In the genomic region with DNA sequence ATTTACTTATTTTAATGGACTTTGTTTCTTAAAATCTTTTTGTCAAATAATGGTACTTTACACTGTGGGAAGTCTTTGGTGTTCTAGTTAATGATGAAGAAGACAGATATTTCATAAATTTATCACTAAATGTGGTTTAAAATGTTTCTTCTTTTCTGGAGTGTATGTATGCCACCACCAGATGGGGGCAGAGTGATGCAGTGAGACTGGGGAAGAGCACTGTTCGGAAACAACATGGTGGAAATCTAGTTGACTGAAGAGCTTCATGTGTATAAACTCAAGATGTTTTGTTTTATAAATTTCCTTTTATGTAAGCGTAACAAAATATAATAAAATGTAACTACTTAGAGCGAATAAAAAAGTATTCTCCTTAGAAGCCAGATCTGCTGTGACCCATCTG, we compare ENCODE assay signal across 8 cellular contexts.
A peak's percentile ranks its signal among the peaks of the same experiment; 100 is the strongest.
DNase-seq lines count a peak whose midpoint lies in the region; ATAC-seq and TF ChIP-seq lines count a peak whose summit lies in the region.

No MANE protein-coding gene starts in this region.

- TF ChIP-seq CTCF in GM12873 (IDR thresholded peaks at IDR 0.05; ENCODE audit: insufficient read depth, low read depth, low read length, missing control alignments): peak; percentile 25
- TF ChIP-seq CTCF in epithelial cell of proximal tubule (conservative IDR thresholded peaks at IDR 0.05; ENCODE audit: low read depth, low read length): peak; percentile 76
- TF ChIP-seq CTCF in thyroid gland (IDR thresholded peaks at IDR 0.05): no peak
- TF ChIP-seq CTCF in CD4-positive, alpha-beta T cell (IDR thresholded peaks at IDR 0.05): no peak

- no peak for TF ChIP-seq POLR2A in thyroid gland (IDR thresholded peaks at IDR 0.05)

- no peaks in the 10 kb centered on the region for H3K27me3 Mint-ChIP-seq in CD4-positive, alpha-beta T cell

- WGBS in thyroid gland, 2 donors: 95 to 96% methylated on average over 3 of the region's 3 CpGs

- DNase-seq in A172 (ENCODE audit: low spot score) (peak; percentile 45), NCI-H82 (lab: John Stamatoyannopoulos, UW) (peak; percentile 40), epithelial cell of proximal tubule (ENCODE audit: low read depth) (no peak), thyroid gland (no peak), substantia nigra (lab: John Stamatoyannopoulos, UW) (no peak)
- no peak for DNase-seq in stimulated activated naive CD4-positive, alpha-beta T cell (lab: John Stamatoyannopoulos, UW)
- no peak for DNase-seq in CD4-positive, alpha-beta T cell

- H3K27ac Mint-ChIP-seq in CD4-positive, alpha-beta T cell: no peak overlapping the region

- intact Hi-C loops in thyroid gland (cut with DNase I): no loop called here
- intact Hi-C loops in CD4-positive, alpha-beta T cell (cut with DNase I, micrococcal nuclease): no loop called here

- no peaks in the 10 kb centered on the region for H3K36me3 Mint-ChIP-seq in CD4-positive, alpha-beta T cell (ENCODE audit: low read depth)

- no peaks in the 10 kb centered on the region for H3K9me3 ChIP-seq in thyroid gland
- H3K9me3 ChIP-seq in CD4-positive, alpha-beta T cell (ENCODE audit: control insufficient read depth, low read length): no peaks in the 10 kb centered on the region

- H3K4me1 ChIP-seq in thyroid gland: no peaks in the 10 kb centered on the region

- no peaks in the 10 kb centered on the region for H3K9me3 Mint-ChIP-seq in CD4-positive, alpha-beta T cell

- H3K27me3 ChIP-seq in thyroid gland: no peaks in the 10 kb centered on the region
- H3K27me3 ChIP-seq in CD4-positive, alpha-beta T cell (ENCODE audit: control insufficient read depth, insufficient read depth, low read length): no peaks in the 10 kb centered on the region

- H3K4me3 Mint-ChIP-seq in CD4-positive, alpha-beta T cell: no peak overlapping the region

- no peaks in the 10 kb centered on the region for H3K4me1 Mint-ChIP-seq in CD4-positive, alpha-beta T cell (ENCODE audit: low read depth)

- H3K4me3 ChIP-seq in epithelial cell of proximal tubule (ENCODE audit: low read depth, low read length) (no peak overlapping the region), thyroid gland (replicated peaks in 1 of 3) (no peak overlapping the region)

- no peak for ATAC-seq in CD4-positive, alpha-beta T cell (ENCODE audit: poor library complexity)

- POLR2A ChIA-PET in CD4-positive, alpha-beta T cell (lab: Charles Lee): no interaction called here

- H3K27ac ChIP-seq in thyroid gland (no peak overlapping the region), substantia nigra (ENCODE audit: low read depth, low read length, poor library complexity, severe bottlenecking) (no peak overlapping the region)
- H3K27ac ChIP-seq in CD4-positive, alpha-beta T cell (ENCODE audit: low read depth, low read length): no peak overlapping the region

- CTCF ChIA-PET in CD4-positive, alpha-beta T cell (lab: Charles Lee): no interaction called here

- H3K36me3 ChIP-seq in thyroid gland: no peaks in the 10 kb centered on the region

Comparison
In these comparisons a context has a peak if more than half of its experiments do, and no peak if none do; other contexts are left out.
1. DNase-seq: peak in A172 (single experiment) and NCI-H82 (single experiment); none in epithelial cell of proximal tubule (single experiment), thyroid gland (0 of 2), stimulated activated naive CD4-positive, alpha-beta T cell (0 of 6), CD4-positive, alpha-beta T cell (0 of 10) and substantia nigra (0 of 49).
2. CTCF ChIP-seq: peak in GM12873 (single experiment) and epithelial cell of proximal tubule (single experiment); none in thyroid gland (0 of 6) and CD4-positive, alpha-beta T cell (single experiment).